Comparison of ENCODE assay signal across 8 cellular contexts in genomic region chr12:575948-576612, GRCh38.
DNase-seq lines count a peak whose midpoint lies in the region; ATAC-seq, FAIRE-seq and TF ChIP-seq lines count a peak whose summit lies in the region.

No MANE protein-coding gene starts in this region.

- H2BK20ac ChIP-seq in IMR-90 (ENCODE audit: low read depth, low read length), result peak overlapping the region; percentile 75

- H3K27ac ChIP-seq in A549 (peak overlapping the region; percentile 82 to 97), IMR-90 (ENCODE audit: insufficient read depth, low read length) (no peak overlapping the region), Panc1 (ENCODE audit: low read length) (peak overlapping the region; percentile 85), neural cell (ENCODE audit: low read length) (no peak overlapping the region)

- no TSS peak for BruUV-seq in IMR-90 (replicated peaks; lab: Mats Ljungman, UMichigan)
- no TSS peak for BruUV-seq in Panc1 (replicated peaks; lab: Mats Ljungman, UMichigan)

- H4K5ac ChIP-seq in IMR-90 (ENCODE audit: low read depth, low read length), result peak overlapping the region; percentile 72

- H4K8ac ChIP-seq in IMR-90 (ENCODE audit: low read depth in 2 of 2, low read length in 2 of 2), result peak overlapping the region; percentile 51 to 99

- FAIRE-seq in A549 (lab: Jason Lieb, UNC), result no peak

- no peak overlapping the region for H2BK5ac ChIP-seq in IMR-90 (ENCODE audit: low read depth, low read length, poor library complexity, severe bottlenecking)

- peak overlapping the region; percentile 75 to 97 for H3K27ac Mint-ChIP-seq in stimulated activated naive CD8-positive, alpha-beta T cell treated with anti-CD3 and anti-CD28 coated beads, Interleukin-15, amount 100 ng/mL, for 72 hours

- peak overlapping the region; percentile 8; the same call in 1 of the 2 replicates for H2AK5ac ChIP-seq in IMR-90 (ENCODE audit: low read depth, low read length)

- peak overlapping the region; percentile 70 for H4K91ac ChIP-seq in IMR-90 (ENCODE audit: insufficient read depth, low read depth, low read length)

- H3K36me3 ChIP-seq in IMR-90 (ENCODE audit: control insufficient read depth, insufficient read depth, low read length), result no peaks in the 10 kb centered on the region
- H3K36me3 ChIP-seq in Panc1 (ENCODE audit: control insufficient read depth, insufficient read depth, low read length), result no peaks in the 10 kb centered on the region
- H3K36me3 ChIP-seq in neural cell (ENCODE audit: insufficient read depth, low read length), result no peaks in the 10 kb centered on the region

- H3K27me3 ChIP-seq in IMR-90 (ENCODE audit: control insufficient read depth, insufficient read depth, low read length) (peaks cover 11% of the 10 kb centered on the region), Panc1 (ENCODE audit: control insufficient read depth, insufficient read depth, low read length) (no peaks in the 10 kb centered on the region), neural cell (ENCODE audit: insufficient read depth, low read depth, low read length) (no peaks in the 10 kb centered on the region)

- H3K18ac ChIP-seq in IMR-90 (ENCODE audit: low read depth, low read length), result peak overlapping the region; percentile 69; the same call in 1 of the 2 replicates

- H3K23ac ChIP-seq in IMR-90 (ENCODE audit: low read depth, low read length), result peak overlapping the region; percentile 91; the same call in 1 of the 2 replicates

- ATAC-seq in A549 (peak; percentile 42 to 64; a peak in 5 of 6 replicates), GM18868 (IDR thresholded peaks at IDR 0.05; ENCODE audit: unreplicated experiment) (peak; percentile 62), IMR-90 (ENCODE audit: low read depth) (peak; percentile 86), Panc1 (peak; percentile 52)
- ATAC-seq in stimulated activated naive CD8-positive, alpha-beta T cell treated with anti-CD3 and anti-CD28 coated beads, Interleukin-15, amount 100 ng/mL, for 72 hours, result peak; percentile 90

- intact Hi-C loops in IMR-90 (cut with micrococcal nuclease) (loop anchor here (1.0 to 10.0 kb wide), 4 partner anchors 175 to 1011 kb away; no protein-coding TSS in a partner anchor), Panc1 (cut with micrococcal nuclease; ENCODE audit: unreplicated experiment) (loop anchor here (10.0 kb wide), 1 partner anchor 59 kb away; no protein-coding TSS in a partner anchor)

- no peaks in the 10 kb centered on the region for H3K79me2 ChIP-seq in neural cell (replicated peaks; ENCODE audit: insufficient read depth, low read length)

- peaks cover 49% of the 10 kb centered on the region for H3K4me1 Mint-ChIP-seq in stimulated activated naive CD8-positive, alpha-beta T cell treated with anti-CD3 and anti-CD28 coated beads, Interleukin-15, amount 100 ng/mL, for 72 hours

- in situ Hi-C loops in IMR-90 (cut with MboI; ENCODE audit: low sequenced_read_pairs), result loop anchor here (5.0 to 10.0 kb wide), 3 partner anchors 176 to 1009 kb away; partner anchors contain the start of gene WNK1
- in situ Hi-C loops in Panc1 (cut with HindIII; ENCODE audit: low pct_unique_long_range_greater_than_20kb, low sequenced_read_pairs), result no loop called here

- DNase-seq in A549 (ENCODE audit: low read depth in 1 of 2, low spot score in 1 of 2) (peak; percentile 83 to 84), IMR-90 (peak; percentile 31), Panc1 (ENCODE audit: low read depth, low spot score) (peak; percentile 24), fibroblast of pulmonary artery (ENCODE audit: low read depth) (peak; percentile 63)
- DNase-seq in activated T-helper 1 cell treated with anti-CD3 and anti-CD28 coated beads, Interleukin-2, amount 50 U/mL, for 16 hours (ENCODE audit: low read depth in 1 of 2, low spot score in 1 of 2), result peak; percentile 79 to 81
- peak; percentile 89 to 93 for DNase-seq in stimulated activated naive CD8-positive, alpha-beta T cell treated with anti-CD3 and anti-CD28 coated beads, Interleukin-15, amount 100 ng/mL, for 72 hours

- peaks cover 0 to 10% of the 10 kb centered on the region in 2 experiments; a peak in 1 of 4 replicates for H3K79me1 ChIP-seq in IMR-90 (ENCODE audit: low read depth in 1 of 2, low read length in 2 of 2)

- dilution Hi-C loops in IMR-90 (cut with HindIII; ENCODE audit: low sequenced_read_pairs, unreplicated experiment), result no loop called here

- peak overlapping the region; percentile 82 for H2BK120ac ChIP-seq in IMR-90 (ENCODE audit: low read depth, low read length)

- TF ChIP-seq POLR2A in A549 (IDR thresholded peaks at IDR 0.05; ENCODE audit: low read length), result peak; percentile 19
- no peak for TF ChIP-seq POLR2A in IMR-90 (IDR thresholded peaks at IDR 0.05; ENCODE audit: low read depth, low read length)

- peak; percentile 96 for TF ChIP-seq CTCF in A549 (IDR thresholded peaks at IDR 0.05)
- peak; percentile 92 for TF ChIP-seq CTCF in IMR-90 (conservative IDR thresholded peaks at IDR 0.05; ENCODE audit: low read depth, low read length)
- TF ChIP-seq CTCF in Panc1 (IDR thresholded peaks at IDR 0.05), result peak; percentile 95
- TF ChIP-seq CTCF in fibroblast of pulmonary artery (IDR thresholded peaks at IDR 0.05; ENCODE audit: low read length, missing control alignments), result peak; percentile 56
- TF ChIP-seq CTCF in neural cell (IDR thresholded peaks at IDR 0.05; ENCODE audit: poor library complexity, severe bottlenecking), result peak; percentile 94

- H3K56ac ChIP-seq in IMR-90 (ENCODE audit: extremely low read depth, insufficient read depth, low read length), result peak overlapping the region; percentile 61

- H3K14ac ChIP-seq in IMR-90 (replicated peaks; ENCODE audit: low read depth, low read length), result peak overlapping the region; percentile 97

- peak overlapping the region; percentile 91 for H3K4ac ChIP-seq in IMR-90 (ENCODE audit: low read depth, low read length)

- H3K4me1 ChIP-seq in A549 (peaks cover 63% of the 10 kb centered on the region), IMR-90 (ENCODE audit: control insufficient read depth, insufficient read depth, low read length) (peaks cover 12% of the 10 kb centered on the region), Panc1 (ENCODE audit: control insufficient read depth, insufficient read depth, low read length) (peaks cover 56% of the 10 kb centered on the region)

- H2AFZ ChIP-seq in IMR-90 (replicated peaks; ENCODE audit: low read length, poor library complexity) (peak overlapping the region; percentile 93), neural cell (ENCODE audit: low read depth, low read length) (no peak overlapping the region)

- no peaks in the 10 kb centered on the region for H3F3A ChIP-seq in neural cell (ENCODE audit: insufficient read depth, low read length, poor library complexity, severe bottlenecking)

- CTCF ChIA-PET in A549 (lab: Yijun Ruan, JAX), result interaction anchor here (0.5 to 13.7 kb wide), 58 partner anchors 10 to 1007 kb away, joined by 3 to 292 read pairs (median 5); partner anchors contain the start of genes NINJ2, RAD52 and WNK1
- CTCF ChIA-PET in IMR-90 (lab: Yijun Ruan, JAX), result interaction anchor here (0.6 to 2.2 kb wide), 7 partner anchors 32 to 373 kb away, joined by 3 to 26 read pairs (median 4); partner anchors contain the start of genes RAD52 and WNK1
- CTCF ChIA-PET in Panc1 (lab: Charles Lee), result interaction anchor here (0.6 to 1.2 kb wide), 3 partner anchors 72 to 373 kb away, joined by 3 to 4 read pairs (median 3); no protein-coding TSS in a partner anchor

- peak overlapping the region; percentile 46 to 65 for H3K4me3 Mint-ChIP-seq in stimulated activated naive CD8-positive, alpha-beta T cell treated with anti-CD3 and anti-CD28 coated beads, Interleukin-15, amount 100 ng/mL, for 72 hours

- no peak overlapping the region; the same call in 2 of the 3 replicates for H2BK15ac ChIP-seq in IMR-90 (ENCODE audit: low read depth, low read length)

- peak overlapping the region; percentile 18; the same call in 1 of the 2 replicates for H3K9ac ChIP-seq in IMR-90 (ENCODE audit: low read depth, low read length)
- H3K9ac ChIP-seq in neural cell (ENCODE audit: low read length), result no peak overlapping the region

- TF ChIP-seq RAD21 in A549 (conservative IDR thresholded peaks at IDR 0.05 in 1 of 2, IDR thresholded peaks at IDR 0.05 in 1 of 2), result peak; percentile 84 to 96
- TF ChIP-seq RAD21 in IMR-90 (IDR thresholded peaks at IDR 0.05; ENCODE audit: low read length), result peak; percentile 88
- peak; percentile 84 for TF ChIP-seq RAD21 in neural cell (conservative IDR thresholded peaks at IDR 0.05)

- H4K20me1 ChIP-seq in IMR-90 (ENCODE audit: insufficient read depth, low read length) (no peaks in the 10 kb centered on the region), neural cell (ENCODE audit: insufficient read depth) (no peaks in the 10 kb centered on the region)

- H3K9me1 ChIP-seq in IMR-90 (ENCODE audit: insufficient read depth, low read length), result peaks cover 18% of the 10 kb centered on the region

- H3K9me3 Mint-ChIP-seq in stimulated activated naive CD8-positive, alpha-beta T cell treated with anti-CD3 and anti-CD28 coated beads, Interleukin-15, amount 100 ng/mL, for 72 hours, result peaks cover 0 to 6% of the 10 kb centered on the region in 2 donors

- no peaks in the 10 kb centered on the region for H3K9me2 ChIP-seq in neural cell (ENCODE audit: insufficient read depth, low read length)

- peaks cover 8% of the 10 kb centered on the region for H3K27me3 Mint-ChIP-seq in stimulated activated naive CD8-positive, alpha-beta T cell treated with anti-CD3 and anti-CD28 coated beads, Interleukin-15, amount 100 ng/mL, for 72 hours

- H3K9me3 ChIP-seq in A549 (peaks cover 5% of the 10 kb centered on the region; the same call in 1 of the 3 replicates), IMR-90 (ENCODE audit: control insufficient read depth, insufficient read depth, low read length) (0 out of 2 replicates have a peak, but pooled peaks cover 2% of the 10 kb centered on the region), Panc1 (ENCODE audit: control insufficient read depth, insufficient read depth, low read depth, low read length) (no peaks in the 10 kb centered on the region), neural cell (ENCODE audit: low read length) (no peaks in the 10 kb centered on the region)

- H3K4me2 ChIP-seq in A549 (peak overlapping the region; percentile 61), IMR-90 (ENCODE audit: low read depth, low read length) (peak overlapping the region; percentile 72), neural cell (ENCODE audit: low read length) (no peak overlapping the region)

- 10% methylated on average over 38 of the region's 39 CpGs for WGBS in A549 (ENCODE audit: missing lambda C conversion rate)
- WGBS in IMR-90 (ENCODE audit: extremely low coverage in 2 of 2, insufficient read length in 1 of 2), 2 experiments, result 14% methylated on average over 17 of the region's 39 CpGs; no CpG with 5 or more reads in 1 of the 2 experiments

- H3K4me3 ChIP-seq in A549, result no peak overlapping the region
- H3K4me3 ChIP-seq in IMR-90 (ENCODE audit: insufficient read depth, low read depth, low read length), result no peak overlapping the region; the same call in 1 of the 2 replicates
- no peak overlapping the region for H3K4me3 ChIP-seq in Panc1 (ENCODE audit: low read depth in 2 of 2, low read length in 2 of 2)
- no peak overlapping the region for H3K4me3 ChIP-seq in fibroblast of pulmonary artery (replicated peaks; ENCODE audit: low read depth, low read length)
- H3K4me3 ChIP-seq in neural cell (ENCODE audit: low read length), result no peak overlapping the region

- no peak for TF ChIP-seq EP300 in A549 (IDR thresholded peaks at IDR 0.05)
- no peak for TF ChIP-seq EP300 in neural cell (conservative IDR thresholded peaks at IDR 0.05; ENCODE audit: poor library complexity, severe bottlenecking)

- POLR2A ChIA-PET in A549 (lab: Yijun Ruan, JAX) (interaction anchor here (0.6 to 4.0 kb wide), 7 partner anchors 34 to 373 kb away, joined by 3 to 43 read pairs (median 4); partner anchors contain the start of genes RAD52 and WNK1), IMR-90 (lab: Charles Lee; ENCODE audit: unreplicated experiment) (interaction anchor here (0.9 kb wide), 1 partner anchor 175 kb away, joined by 3 read pairs; no protein-coding TSS in a partner anchor), Panc1 (lab: Charles Lee) (no interaction called here)

- H2AK9ac ChIP-seq in IMR-90 (replicated peaks; ENCODE audit: low read depth, low read length, poor library complexity), result peak overlapping the region; percentile 88

Comparison
In these comparisons a context has a peak if more than half of its experiments do, and no peak if none do; other contexts are left out.
1. DNase-seq: peak in every context shown above with its lines; median percentile 91 in stimulated activated naive CD8-positive, alpha-beta T cell treated with anti-CD3 and anti-CD28 coated beads, Interleukin-15, amount 100 ng/mL, for 72 hours; 84 in A549; 80 in activated T-helper 1 cell treated with anti-CD3 and anti-CD28 coated beads, Interleukin-2, amount 50 U/mL, for 16 hours; 63 in fibroblast of pulmonary artery; 31 in IMR-90; 24 in Panc1.
2. H3K27ac ChIP-seq: peak in A549 (2 of 2) and Panc1 (single experiment); none in IMR-90 (single experiment) and neural cell (single experiment).
3. Peak in every context shown above with its lines, with median percentiles within 50 percentile points of each other: ATAC-seq and CTCF ChIP-seq.